20 cellular contexts compared by ENCODE assay signal in genomic region chr11:128804481-128804880, GRCh38.
DNase-seq lines count a peak whose midpoint lies in the region; ATAC-seq, FAIRE-seq and TF ChIP-seq lines count a peak whose summit lies in the region.
"Had no signal": no experiment of that assay in that cellular context is flagged by ENCODE, and none has a peak within 500 bp of the region (broad histone marks: within the 10 kb centered on the region; RNA-seq: fewer than 3 reads in every experiment).

No MANE protein-coding gene starts in this region.

- TF ChIP-seq CTCF in brain microvascular endothelial cell (IDR thresholded peaks at IDR 0.05; ENCODE audit: low read depth, low read length, missing control alignments), result no peak

- H3K4ac ChIP-seq in mesenchymal stem cell (ENCODE audit: low read depth in 1 of 2, low read length in 2 of 2), result no peak overlapping the region

- no peak overlapping the region for H3K9ac ChIP-seq in mesenchymal stem cell (ENCODE audit: low read length)

- no peak for FAIRE-seq in H54 (lab: Jason Lieb, UNC)
- FAIRE-seq: D721Med had no signal

- peak; percentile 40 for DNase-seq in AG20443 (ENCODE audit: low spot score)
- DNase-seq in HCEC 1CT, result peak; percentile 7
- peak; percentile 21 for DNase-seq in brain microvascular endothelial cell
- DNase-seq in mesenchymal stem cell, result peak; percentile 18
- no peak for DNase-seq in stimulated activated CD4-positive, alpha-beta T cell treated with anti-CD3 and anti-CD28 coated beads, Interleukin-2, amount 100 ng/mL, for 24 hours
- DNase-seq in H54 (ENCODE audit: insufficient read length, low spot score), result no peak
- DNase-seq: activated CD4-positive, alpha-beta T cell treated with anti-CD3 and anti-CD28 coated beads for 36 hours; activated CD8-positive, alpha-beta memory T cell treated with anti-CD3 and anti-CD28 coated beads, Interleukin-2, amount 50 U/mL, for 4 hours; activated naive CD8-positive, alpha-beta T cell treated with anti-CD3 and anti-CD28 coated beads, Interleukin-2, amount 10 ng/mL, durations not matched to agents 7 days and 5 days; MM.1S; NCI-H1930; occipital lobe; stimulated activated CD4-positive, alpha-beta T cell treated with anti-CD3 and anti-CD28 coated beads, Interleukin-4, amount 100 ng/mL, for 24 hours; stimulated activated CD8-positive, alpha-beta memory T cell treated with anti-CD3 and anti-CD28 coated beads, Interleukin-4, amount 100 ng/mL, for 48 hours; T-helper 9 cell had no signal

- no peak overlapping the region for H3K18ac ChIP-seq in mesenchymal stem cell (ENCODE audit: low read depth in 1 of 2, low read length in 2 of 2)

- H2AFZ ChIP-seq in mesenchymal stem cell (ENCODE audit: low read depth, low read length), result no peak overlapping the region

- H2AK5ac ChIP-seq in mesenchymal stem cell (ENCODE audit: low read length, severe bottlenecking), result no peak overlapping the region

- WGBS in mesenchymal stem cell, result 70% methylated on average over 5 of the region's 5 CpGs

- no peak overlapping the region for H3K4me2 ChIP-seq in mesenchymal stem cell (ENCODE audit: low read length, poor library complexity, severe bottlenecking)

- no peak overlapping the region for H4K8ac ChIP-seq in mesenchymal stem cell (ENCODE audit: low read length)

- H3K27ac ChIP-seq in brain microvascular endothelial cell (no peak overlapping the region), mesenchymal stem cell (ENCODE audit: low read length, poor library complexity, severe bottlenecking) (no peak overlapping the region)

- H2BK12ac ChIP-seq in mesenchymal stem cell (ENCODE audit: low read length in 2 of 2), result no peak overlapping the region

- H3K36me3 ChIP-seq in brain microvascular endothelial cell (replicated peaks) (peaks cover 13% of the 10 kb centered on the region), mesenchymal stem cell (ENCODE audit: control insufficient read depth in 1 of 2, insufficient read depth in 2 of 2, low read depth in 1 of 2, low read length in 2 of 2) (peaks cover 0 to 5% of the 10 kb centered on the region in 2 experiments)
- H3K36me3 ChIP-seq: HAP-1 had no signal

- no peak overlapping the region for H3K23ac ChIP-seq in mesenchymal stem cell (ENCODE audit: low read length in 2 of 2)

- H4K91ac ChIP-seq in mesenchymal stem cell (ENCODE audit: low read length), result no peak overlapping the region

- no peak overlapping the region for H2BK15ac ChIP-seq in mesenchymal stem cell (ENCODE audit: low read depth, poor library complexity, severe bottlenecking)

- H2BK5ac ChIP-seq in mesenchymal stem cell (ENCODE audit: low read depth, low read length, poor library complexity, severe bottlenecking), result no peak overlapping the region

- H3K4me1 ChIP-seq in mesenchymal stem cell (ENCODE audit: control insufficient read depth, insufficient read depth, low read depth, low read length), result no peaks in the 10 kb centered on the region
- H3K4me1 ChIP-seq: HAP-1 had no signal

- no peaks in the 10 kb centered on the region for H3K79me1 ChIP-seq in mesenchymal stem cell (replicated peaks; ENCODE audit: low read length, poor library complexity, severe bottlenecking)

- H3K4me3 ChIP-seq in brain microvascular endothelial cell (ENCODE audit: low read depth, low read length), result no peak overlapping the region
- H3K4me3 ChIP-seq in mesenchymal stem cell (ENCODE audit: insufficient read depth in 1 of 2, low read depth in 1 of 2, low read length in 2 of 2), result no peak overlapping the region
- H3K4me3 ChIP-seq: HAP-1 had no signal

- no peak for TF ChIP-seq POLR2A in H54 (IDR thresholded peaks at IDR 0.05; ENCODE audit: low read depth, low read length)

- H3K14ac ChIP-seq in mesenchymal stem cell (ENCODE audit: low read length in 2 of 2), result no peak overlapping the region

- ATAC-seq in GM19463 (IDR thresholded peaks at IDR 0.05; ENCODE audit: unreplicated experiment), result no peak
- no peak for ATAC-seq in HG02852 (IDR thresholded peaks at IDR 0.05; ENCODE audit: unreplicated experiment)
- ATAC-seq: activated CD4-positive, alpha-beta T cell treated with anti-CD3 and anti-CD28 coated beads for 36 hours; sciatic nerve had no signal

- in situ Hi-C loops in brain microvascular endothelial cell (cut with HindIII; ENCODE audit: low pct_ligation_motif_present, low sequenced_read_pairs), result no loop called here

- no peak overlapping the region for H2BK120ac ChIP-seq in mesenchymal stem cell (ENCODE audit: low read depth, low read length)

- H3K27me3 ChIP-seq in brain microvascular endothelial cell (replicated peaks) (no peaks in the 10 kb centered on the region), mesenchymal stem cell (ENCODE audit: control insufficient read depth in 1 of 2, insufficient read depth in 1 of 2, low read length in 2 of 2) (no peaks in the 10 kb centered on the region)

- H3K9me3 ChIP-seq in mesenchymal stem cell (ENCODE audit: control insufficient read depth, low read length), result no peaks in the 10 kb centered on the region
- H3K9me3 ChIP-seq: HAP-1 had no signal

Comparison
In these comparisons a context has a peak if more than half of its experiments do, and no peak if none do; other contexts are left out.
1. DNase-seq: peak in AG20443 (single experiment), HCEC 1CT (single experiment), brain microvascular endothelial cell (single experiment) and mesenchymal stem cell (single experiment); none in stimulated activated CD4-positive, alpha-beta T cell treated with anti-CD3 and anti-CD28 coated beads, Interleukin-2, amount 100 ng/mL, for 24 hours (0 of 2) and H54 (single experiment).